1 cellular context compared by ENCODE assay signal in genomic region chr1:24941566-24941965, GRCh38.
TF ChIP-seq lines count a peak whose summit lies in the region.

No MANE protein-coding gene starts in this region.

TF ChIP-seq in K562, 482 proteins besides CTCF, POLR2A, EP300 and RAD21:
- TF ChIP-seq PRMT5 (CRISPR knock-in tag; IDR thresholded peaks at IDR 0.05) (no peak), TRIM28 (IDR thresholded peaks at IDR 0.05) (no peak), ZNF354B (CRISPR knock-in tag; IDR thresholded peaks at IDR 0.05) (no peak), ESRRA (IDR thresholded peaks at IDR 0.05; ENCODE audit: borderline replicate concordance, low read depth) (0 out of 2 replicates have a peak, but pooled peaks have one; percentile 3), CREB3L1 (IDR thresholded peaks at IDR 0.05; ENCODE audit: borderline replicate concordance, low read depth) (no peak), GTF2A2 (tag; IDR thresholded peaks at IDR 0.05) (no peak), KLF10 (CRISPR knock-in tag; IDR thresholded peaks at IDR 0.05) (no peak)
